In genomic region chr6:155047523-155047922, GRCh38 we compare ENCODE assay signal across 30 cellular contexts.
"Had no signal": no experiment of that assay in that cellular context is flagged by ENCODE, and none has a peak within 500 bp of the region (broad histone marks: within the 10 kb centered on the region; RNA-seq: fewer than 3 reads in every experiment).

No MANE protein-coding gene starts in this region.

- H3K27me3 Mint-ChIP-seq: progenitor cell of endocrine pancreas had no signal

- H3K36me3 Mint-ChIP-seq: naive B cell; naive thymus-derived CD8-positive, alpha-beta T cell; stimulated activated naive B cell treated with anti-CD40 and anti-IgM and Interleukin-4, amounts not matched to agents 10 μg/mL and 1 μg/mL and 100 μg/mL, for 72 hours had no signal

- H3K79me2 ChIP-seq: parathyroid adenoma had no signal

- H3K27ac Mint-ChIP-seq: naive B cell; nephron progenitor cell; progenitor cell of endocrine pancreas; stimulated activated effector memory CD8-positive, alpha-beta T cell treated with anti-CD3 and anti-CD28 coated beads, Interleukin-12 subunit alpha, Interleukin-12 subunit beta, amount 100 ng/mL, for 72 hours; stimulated activated naive B cell treated with anti-CD40 and anti-IgM and Interleukin-4, amounts not matched to agents 10 μg/mL and 1 μg/mL and 100 μg/mL, for 72 hours; stimulated activated naive CD8-positive, alpha-beta T cell treated with anti-CD3 and anti-CD28 coated beads, Interleukin-15, amount 100 ng/mL, for 72 hours had no signal

- H3K4me1 Mint-ChIP-seq: naive B cell, neural crest cell had no signal

- H3K9ac ChIP-seq: parathyroid adenoma had no signal

- H3K9me3 ChIP-seq: ovary, psoas muscle, right lobe of liver, sigmoid colon, thoracic aorta, thyroid gland, tibial nerve, upper lobe of right lung, uterus had no signal

- H2AFZ ChIP-seq: parathyroid adenoma had no signal

- H3K36me3 ChIP-seq: ovary, right lobe of liver, sigmoid colon, thoracic aorta, thyroid gland, tibial nerve, upper lobe of right lung, uterus had no signal

- DNase-seq: naive B cell; naive thymus-derived CD8-positive, alpha-beta T cell; nephron progenitor cell; occipital lobe; ovary; posterior cingulate gyrus; psoas muscle; right cardiac atrium; right lobe of liver; sigmoid colon; small intestine; stimulated activated CD4-positive, alpha-beta T cell treated with anti-CD3 and anti-CD28 coated beads, Interleukin-15, amount 100 ng/mL, for 24 hours; stimulated activated CD4-positive, alpha-beta T cell treated with anti-CD3 and anti-CD28 coated beads, Interleukin-2, amount 100 ng/mL, for 24 hours; stimulated activated CD4-positive, alpha-beta T cell treated with anti-CD3 and anti-CD28 coated beads, Interleukin-2, amount 100 ng/mL, for 48 hours; stimulated activated CD4-positive, alpha-beta T cell treated with anti-CD3 and anti-CD28 coated beads, Interleukin-4, amount 100 ng/mL, for 24 hours; stimulated activated naive B cell treated with anti-CD40 and anti-IgM and Interleukin-4, amounts not matched to agents 10 μg/mL and 1 μg/mL and 100 μg/mL, for 72 hours; stimulated activated naive CD8-positive, alpha-beta T cell treated with anti-CD3 and anti-CD28 coated beads, Interleukin-15, amount 100 ng/mL, for 72 hours; stimulated activated naive CD8-positive, alpha-beta T cell treated with anti-CD3 and anti-CD28 coated beads, Interleukin-15, Interleukin-2, amounts not matched to agents 100 U/mL and 50 U/mL, for 24 hours; substantia nigra; thyroid gland; trophoblast cell; upper lobe of right lung; uterus had no signal

- H3K9me3 Mint-ChIP-seq: naive B cell; naive thymus-derived CD8-positive, alpha-beta T cell; natural killer cell treated with Interleukin-12 subunit alpha and Interleukin-12 subunit beta and Interleukin-15 and Interleukin-18, amount 100 ng/mL, for 72 hours; nephron progenitor cell; neural crest cell; stimulated activated effector memory CD8-positive, alpha-beta T cell treated with anti-CD3 and anti-CD28 coated beads, Interleukin-12 subunit alpha, Interleukin-12 subunit beta, amount 100 ng/mL, for 72 hours; stimulated activated naive B cell treated with anti-CD40 and anti-IgM and Interleukin-4, amounts not matched to agents 10 μg/mL and 1 μg/mL and 100 μg/mL, for 72 hours; stimulated activated naive CD8-positive, alpha-beta T cell treated with anti-CD3 and anti-CD28 coated beads, Interleukin-15, amount 100 ng/mL, for 72 hours had no signal

- H3K27me3 ChIP-seq: ovary, right lobe of liver, sigmoid colon, thyroid gland, tibial nerve, upper lobe of right lung, uterus had no signal

- ATAC-seq: naive thymus-derived CD8-positive, alpha-beta T cell; natural killer cell treated with Interleukin-12 subunit alpha and Interleukin-12 subunit beta and Interleukin-15 and Interleukin-18, amount 100 ng/mL, for 72 hours; psoas muscle; right cardiac atrium; right lobe of liver; stimulated activated effector memory CD8-positive, alpha-beta T cell treated with anti-CD3 and anti-CD28 coated beads, Interleukin-12 subunit alpha, Interleukin-12 subunit beta, amount 100 ng/mL, for 72 hours; stimulated activated naive B cell treated with anti-CD40 and anti-IgM and Interleukin-4, amounts not matched to agents 10 μg/mL and 1 μg/mL and 100 μg/mL, for 72 hours; stimulated activated naive CD8-positive, alpha-beta T cell treated with anti-CD3 and anti-CD28 coated beads, Interleukin-15, amount 100 ng/mL, for 72 hours; stimulated activated naive CD8-positive, alpha-beta T cell treated with anti-CD3 and anti-CD28 coated beads, Interleukin-15, Interleukin-2, amounts not matched to agents 100 U/mL and 50 U/mL, for 24 hours; upper lobe of right lung had no signal

- H3K4me3 ChIP-seq: ovary, psoas muscle, right lobe of liver, sigmoid colon, thoracic aorta, thyroid gland, tibial nerve, upper lobe of right lung, uterus had no signal

- H3K4me1 ChIP-seq: parathyroid adenoma, psoas muscle, right lobe of liver, sigmoid colon, tibial nerve, upper lobe of right lung, uterus had no signal

- H3K27ac ChIP-seq: ovary, parathyroid adenoma, psoas muscle, right lobe of liver, sigmoid colon, thoracic aorta, tibial nerve, upper lobe of right lung, uterus had no signal

- FAIRE-seq: small intestine had no signal

- H3K4me3 Mint-ChIP-seq: naive B cell; naive thymus-derived CD8-positive, alpha-beta T cell; nephron progenitor cell; neural crest cell; stimulated activated effector memory CD8-positive, alpha-beta T cell treated with anti-CD3 and anti-CD28 coated beads, Interleukin-12 subunit alpha, Interleukin-12 subunit beta, amount 100 ng/mL, for 72 hours; stimulated activated naive B cell treated with anti-CD40 and anti-IgM and Interleukin-4, amounts not matched to agents 10 μg/mL and 1 μg/mL and 100 μg/mL, for 72 hours; stimulated activated naive CD8-positive, alpha-beta T cell treated with anti-CD3 and anti-CD28 coated beads, Interleukin-15, amount 100 ng/mL, for 72 hours had no signal
